Comparison of ENCODE assay signal across 27 cellular contexts in genomic region chr2:174833737-174834136, GRCh38.
DNase-seq lines count a peak whose midpoint lies in the region; ATAC-seq and TF ChIP-seq lines count a peak whose summit lies in the region.
"Had no signal": no experiment of that assay in that cellular context is flagged by ENCODE, and none has a peak within 500 bp of the region (broad histone marks: within the 10 kb centered on the region; RNA-seq: fewer than 3 reads in every experiment).

No MANE protein-coding gene starts in this region.

- peak overlapping the region; percentile 8 for H3K27ac Mint-ChIP-seq in activated CD4-positive, alpha-beta T cell treated with anti-CD3 and anti-CD28 coated beads, Interleukin-2, amount 10 ng/mL, durations not matched to agents 24 days and 14 days
- H3K27ac Mint-ChIP-seq in activated naive CD8-positive, alpha-beta T cell, result peak overlapping the region; percentile 59
- peak overlapping the region in 1 of 2 donors; percentile 37 for H3K27ac Mint-ChIP-seq in natural killer cell
- H3K27ac Mint-ChIP-seq: activated B cell treated with CpG ODN at 0.5 μM for 24 hours; GM23338; stimulated activated naive B cell treated with anti-CD40 and anti-IgM and Interleukin-4, amounts not matched to agents 10 μg/mL and 1 μg/mL and 100 μg/mL, for 72 hours had no signal

- H3K9me3 Mint-ChIP-seq in activated CD4-positive, alpha-beta T cell treated with anti-CD3 and anti-CD28 coated beads, Interleukin-2, amount 10 ng/mL, durations not matched to agents 24 days and 14 days, result peaks cover 18% of the 10 kb centered on the region
- H3K9me3 Mint-ChIP-seq in activated naive CD8-positive, alpha-beta T cell (ENCODE audit: low read depth), result peaks cover 15% of the 10 kb centered on the region
- H3K9me3 Mint-ChIP-seq in natural killer cell, result peaks cover 6 to 17% of the 10 kb centered on the region in 2 donors
- H3K9me3 Mint-ChIP-seq: GM23338 had no signal

- POLR2A ChIA-PET in IMR-90 (lab: Charles Lee; ENCODE audit: unreplicated experiment), result interaction anchor here (0.6 kb wide), 1 partner anchor 51 kb away, joined by 3 read pairs; no protein-coding TSS in a partner anchor

- no TSS peak for BruUV-seq in IMR-90 (replicated peaks; lab: Mats Ljungman, UMichigan)

- H3K4me1 Mint-ChIP-seq in activated CD4-positive, alpha-beta T cell treated with anti-CD3 and anti-CD28 coated beads, Interleukin-2, amount 10 ng/mL, durations not matched to agents 24 days and 14 days, result peaks cover 31% of the 10 kb centered on the region
- H3K4me1 Mint-ChIP-seq in activated naive CD8-positive, alpha-beta T cell (ENCODE audit: low read depth), result peaks cover 27% of the 10 kb centered on the region
- H3K4me1 Mint-ChIP-seq in natural killer cell, result peaks cover 12% of the 10 kb centered on the region in 2 donors
- H3K4me1 Mint-ChIP-seq: activated B cell treated with CpG ODN at 0.5 μM for 24 hours had no signal

- no peak for TF ChIP-seq POLR2A in IMR-90 (IDR thresholded peaks at IDR 0.05; ENCODE audit: low read depth, low read length)

- no peak overlapping the region for H2AK9ac ChIP-seq in IMR-90 (replicated peaks; ENCODE audit: low read depth, low read length, poor library complexity)

- H3K79me1 ChIP-seq in IMR-90 (ENCODE audit: low read depth in 1 of 2, low read length in 2 of 2), result peaks cover 15 to 29% of the 10 kb centered on the region in 2 experiments

- intact Hi-C loops in activated CD4-positive, alpha-beta T cell treated with anti-CD3 and anti-CD28 coated beads, Interleukin-2, amount 10 ng/mL, durations not matched to agents 24 days and 14 days (cut with micrococcal nuclease), result loop anchor here (2.0 to 10.0 kb wide), 4 partner anchors 15 to 229 kb away; no protein-coding TSS in a partner anchor
- intact Hi-C loops in IMR-90 (cut with micrococcal nuclease), result no loop called here
- intact Hi-C loops in natural killer cell (cut with micrococcal nuclease), result no loop called here
- intact Hi-C loops in left colon (cut with DNase I, micrococcal nuclease), result no loop called here

- H3K27me3 Mint-ChIP-seq in activated CD4-positive, alpha-beta T cell treated with anti-CD3 and anti-CD28 coated beads, Interleukin-2, amount 10 ng/mL, durations not matched to agents 24 days and 14 days, result no peaks in the 10 kb centered on the region
- no peaks in the 10 kb centered on the region for H3K27me3 Mint-ChIP-seq in activated naive CD8-positive, alpha-beta T cell
- no peaks in the 10 kb centered on the region for H3K27me3 Mint-ChIP-seq in natural killer cell (ENCODE audit: low read depth in 2 of 2)
- H3K27me3 Mint-ChIP-seq: T-cell had no signal

- H3K4me3 Mint-ChIP-seq in activated CD4-positive, alpha-beta T cell treated with anti-CD3 and anti-CD28 coated beads, Interleukin-2, amount 10 ng/mL, durations not matched to agents 24 days and 14 days, result no peak overlapping the region
- H3K4me3 Mint-ChIP-seq in activated naive CD8-positive, alpha-beta T cell, result no peak overlapping the region
- H3K4me3 Mint-ChIP-seq in natural killer cell, result peak overlapping the region; percentile 21
- H3K4me3 Mint-ChIP-seq: activated B cell treated with CpG ODN at 0.5 μM for 24 hours; GM23338; stimulated activated naive B cell treated with anti-CD40 and anti-IgM and Interleukin-4, amounts not matched to agents 10 μg/mL and 1 μg/mL and 100 μg/mL, for 72 hours; T-cell had no signal

- peak overlapping the region; percentile 65 for H2BK120ac ChIP-seq in IMR-90 (ENCODE audit: low read depth, low read length)

- H3K27me3 ChIP-seq in IMR-90 (ENCODE audit: control insufficient read depth, insufficient read depth, low read length), result no peaks in the 10 kb centered on the region
- H3K27me3 ChIP-seq: brain microvascular endothelial cell, gastrocnemius medialis had no signal

- TF ChIP-seq CTCF in IMR-90 (conservative IDR thresholded peaks at IDR 0.05; ENCODE audit: low read depth, low read length) (no peak), natural killer cell (IDR thresholded peaks at IDR 0.05) (no peak), foreskin fibroblast (IDR thresholded peaks at IDR 0.05; ENCODE audit: low read depth, low read length) (no peak)

- no peak overlapping the region for H3K4me2 ChIP-seq in IMR-90 (ENCODE audit: low read depth, low read length)
- H3K4me2 ChIP-seq: GM23338 had no signal

- dilution Hi-C loops in IMR-90 (cut with HindIII; ENCODE audit: low sequenced_read_pairs, unreplicated experiment), result no loop called here

- no peak for TF ChIP-seq RAD21 in IMR-90 (IDR thresholded peaks at IDR 0.05; ENCODE audit: low read length)

- peak overlapping the region; percentile 10; the same call in 1 of the 2 replicates for H3K14ac ChIP-seq in IMR-90 (replicated peaks; ENCODE audit: low read depth, low read length)

- H3K36me3 Mint-ChIP-seq in activated CD4-positive, alpha-beta T cell treated with anti-CD3 and anti-CD28 coated beads, Interleukin-2, amount 10 ng/mL, durations not matched to agents 24 days and 14 days (ENCODE audit: low read depth), result peaks cover 11% of the 10 kb centered on the region
- peaks cover 8% of the 10 kb centered on the region for H3K36me3 Mint-ChIP-seq in activated naive CD8-positive, alpha-beta T cell
- peaks cover 19% of the 10 kb centered on the region for H3K36me3 Mint-ChIP-seq in natural killer cell
- H3K36me3 Mint-ChIP-seq: stimulated activated naive B cell treated with anti-CD40 and anti-IgM and Interleukin-4, amounts not matched to agents 10 μg/mL and 1 μg/mL and 100 μg/mL, for 72 hours had no signal

- in situ Hi-C loops in IMR-90 (cut with MboI; ENCODE audit: low sequenced_read_pairs), result no loop called here

- peak overlapping the region; percentile 44 for H3K4ac ChIP-seq in IMR-90 (ENCODE audit: low read depth, low read length)

- H3K9me3 ChIP-seq in IMR-90 (ENCODE audit: control insufficient read depth, insufficient read depth, low read length), result no peaks in the 10 kb centered on the region
- H3K9me3 ChIP-seq: gastrocnemius medialis had no signal

- H3K18ac ChIP-seq in IMR-90 (ENCODE audit: low read depth, low read length), result peak overlapping the region; percentile 60; the same call in 1 of the 2 replicates

- peak overlapping the region; percentile 50; the same call in 1 of the 3 replicates for H2BK15ac ChIP-seq in IMR-90 (ENCODE audit: low read depth, low read length)

- H3K4me3 ChIP-seq in IMR-90 (ENCODE audit: insufficient read depth, low read depth, low read length) (no peak overlapping the region), foreskin fibroblast (ENCODE audit: low read depth in 1 of 2, low read length in 2 of 2) (no peak overlapping the region)
- H3K4me3 ChIP-seq: gastrocnemius medialis, GM23338 had no signal

- no peak overlapping the region for H3K56ac ChIP-seq in IMR-90 (ENCODE audit: extremely low read depth, insufficient read depth, low read length)

- H3K27ac ChIP-seq in IMR-90 (ENCODE audit: insufficient read depth, low read length), result peak overlapping the region; percentile 12; the same call in 1 of the 2 replicates
- H3K27ac ChIP-seq: brain microvascular endothelial cell, C4-2B, gastrocnemius medialis, RWPE1 had no signal

- peak overlapping the region in 1 of 2 experiments; percentile 11; a peak in 1 of 4 replicates for H4K8ac ChIP-seq in IMR-90 (ENCODE audit: low read depth in 2 of 2, low read length in 2 of 2)

- H4K5ac ChIP-seq in IMR-90 (ENCODE audit: low read depth, low read length), result peak overlapping the region; percentile 21; the same call in 1 of the 2 replicates

- peaks cover 16% of the 10 kb centered on the region for H3K4me1 ChIP-seq in IMR-90 (ENCODE audit: control insufficient read depth, insufficient read depth, low read length)

- ATAC-seq in IMR-90 (ENCODE audit: low read depth) (no peak), natural killer cell (peak; percentile 61 to 78 (median 67)), HG03520 (IDR thresholded peaks at IDR 0.05; ENCODE audit: unreplicated experiment) (no peak), left colon (no peak)
- ATAC-seq: gastrocnemius medialis; GM23338; stimulated activated naive B cell treated with anti-CD40 and anti-IgM and Interleukin-4, amounts not matched to agents 10 μg/mL and 1 μg/mL and 100 μg/mL, for 72 hours; T-cell had no signal

- CTCF ChIA-PET in IMR-90 (lab: Yijun Ruan, JAX), result no interaction called here

- H2AK5ac ChIP-seq in IMR-90 (ENCODE audit: low read depth, low read length), result peak overlapping the region; percentile 37; the same call in 1 of the 2 replicates

- H2BK5ac ChIP-seq in IMR-90 (ENCODE audit: low read depth, low read length, poor library complexity, severe bottlenecking), result peak overlapping the region; percentile 99

- H3K9ac ChIP-seq in IMR-90 (ENCODE audit: low read depth, low read length), result no peak overlapping the region

- 0 out of 2 replicates have a peak overlapping the region, but pooled peaks have one; percentile 5 for H3K23ac ChIP-seq in IMR-90 (ENCODE audit: low read depth, low read length)

- peak overlapping the region; percentile 30; the same call in 1 of the 2 replicates for H4K91ac ChIP-seq in IMR-90 (ENCODE audit: insufficient read depth, low read depth, low read length)

- no peak overlapping the region for H2AFZ ChIP-seq in IMR-90 (replicated peaks; ENCODE audit: low read length, poor library complexity)
- H2AFZ ChIP-seq: GM23338 had no signal

- no peaks in the 10 kb centered on the region for H4K20me1 ChIP-seq in IMR-90 (ENCODE audit: insufficient read depth, low read length)

- no CpG with 5 or more reads among the region's 3 CpGs for WGBS in IMR-90 (ENCODE audit: extremely low coverage in 2 of 2, insufficient read length in 1 of 2), 2 experiments

- H2BK20ac ChIP-seq in IMR-90 (ENCODE audit: low read depth, low read length), result 0 out of 2 replicates have a peak overlapping the region, but pooled peaks have one; percentile 4

- DNase-seq in activated CD4-positive, alpha-beta T cell treated with anti-CD3 and anti-CD28 coated beads, Interleukin-2, amount 10 ng/mL, durations not matched to agents 24 days and 14 days, result no peak
- DNase-seq in activated CD4-positive, alpha-beta T cell treated with anti-CD3 and anti-CD28 coated beads for 4 hours, result no peak
- DNase-seq in IMR-90 (no peak), natural killer cell (no peak), foreskin fibroblast (no peak), left colon (no peak)
- DNase-seq: 8988T; activated B cell treated with CpG ODN at 0.5 μM for 24 hours; activated CD4-positive, alpha-beta T cell treated with anti-CD3 and anti-CD28 coated beads, Interleukin-2, amount 50 U/mL, for 48 hours; activated naive CD4-positive, alpha-beta T cell treated with Interleukin-2 at 50 U/mL for 16 hours; amniotic stem cell; brain microvascular endothelial cell; DMS79 treated with DMSO at 0.1 percent for 48 hours; gastrocnemius medialis; KBM-7; MM.1S; NCI-H1930; NCI-H2171 treated with DMSO at 0.1 percent for 48 hours; NCI-H510A; small intestine; stimulated activated naive B cell treated with anti-CD40 and anti-IgM and Interleukin-4, amounts not matched to agents 10 μg/mL and 1 μg/mL and 100 μg/mL, for 72 hours; T-cell had no signal

- peaks cover 8% of the 10 kb centered on the region; the same call in 1 of the 2 replicates for H3K9me1 ChIP-seq in IMR-90 (ENCODE audit: insufficient read depth, low read length)

- H3K36me3 ChIP-seq in IMR-90 (ENCODE audit: control insufficient read depth, insufficient read depth, low read length), result no peaks in the 10 kb centered on the region
- H3K36me3 ChIP-seq: brain microvascular endothelial cell, gastrocnemius medialis had no signal

TF ChIP-seq in IMR-90, 13 proteins besides CTCF, POLR2A, EP300 and RAD21 (continues in another document):
- TF ChIP-seq RFX5 (IDR thresholded peaks at IDR 0.05; ENCODE audit: low read depth, low read length) (no peak), BHLHE40 (IDR thresholded peaks at IDR 0.05; ENCODE audit: low read depth, low read length) (no peak)

Comparison
In these comparisons a context has a peak if more than half of its experiments do, and no peak if none do; other contexts are left out.
1. ATAC-seq: peak in natural killer cell (3 of 3); none in IMR-90 (single experiment), HG03520 (single experiment) and left colon (single experiment).